Comparison of ENCODE assay signal across 17 cellular contexts in genomic region chr20:3902446-3902845, GRCh38. TPM values are rescaled to one million over a fixed set of nuclear protein-coding genes. Genes with fewer than 3 reads are reported as not detected.
DNase-seq lines count a peak whose midpoint lies in the region; ATAC-seq and TF ChIP-seq lines count a peak whose summit lies in the region.
"Had no signal": no experiment of that assay in that cellular context is flagged by ENCODE, and none has a peak within 500 bp of the region (broad histone marks: within the 10 kb centered on the region; RNA-seq: fewer than 3 reads in every experiment).

No MANE protein-coding gene starts in this region.

- H3K4me3 Mint-ChIP-seq in CD4-positive, alpha-beta T cell, result no peak overlapping the region
- H3K4me3 Mint-ChIP-seq in stimulated activated effector memory CD8-positive, alpha-beta T cell treated with anti-CD3 and anti-CD28 coated beads, Interleukin-12 subunit alpha, Interleukin-12 subunit beta, amount 100 ng/mL, for 72 hours, result no peak overlapping the region
- H3K4me3 Mint-ChIP-seq: H9 had no signal

- no peak for DNase-seq in CD4-positive, alpha-beta T cell
- DNase-seq in RWPE2 (ENCODE audit: low spot score) (no peak), esophagus muscularis mucosa (ENCODE audit: extremely low spot score) (no peak), DMS 273 treated with DMSO at 0.1 percent for 48 hours (lab: John Stamatoyannopoulos, UW) (no peak), thyroid gland (no peak), 8988T (no peak)
- no peak for DNase-seq in stimulated activated effector memory CD8-positive, alpha-beta T cell treated with anti-CD3 and anti-CD28 coated beads, Interleukin-12 subunit alpha, Interleukin-12 subunit beta, amount 100 ng/mL, for 72 hours (ENCODE audit: low spot score in 2 of 2)
- DNase-seq: activated naive CD4-positive, alpha-beta T cell treated with Interleukin-2 at 50 U/mL for 16 hours; foreskin fibroblast; H9; NCI-H1105 treated with DMSO at 0.1 percent for 48 hours; NCI-H526 treated with DMSO at 0.1 percent for 48 hours; SJCRH30; T-helper 9 cell had no signal

- no peak for TF ChIP-seq CTCF in CD4-positive, alpha-beta T cell (IDR thresholded peaks at IDR 0.05)
- TF ChIP-seq CTCF in RWPE2 (IDR thresholded peaks at IDR 0.05; ENCODE audit: poor library complexity, severe bottlenecking) (no peak), esophagus muscularis mucosa (IDR thresholded peaks at IDR 0.05) (no peak), thyroid gland (IDR thresholded peaks at IDR 0.05) (no peak)

- no peak overlapping the region for H3K27ac ChIP-seq in CD4-positive, alpha-beta T cell (ENCODE audit: low read depth, low read length)
- H3K27ac ChIP-seq in RWPE2 (ENCODE audit: poor library complexity, severe bottlenecking) (peak overlapping the region; percentile 37), esophagus muscularis mucosa (replicated peaks in 1 of 4) (peak overlapping the region; percentile 15 to 47 (median 24)), thyroid gland (no peak overlapping the region)
- H3K27ac ChIP-seq: SJCRH30 had no signal

- CTCF ChIA-PET in CD4-positive, alpha-beta T cell (lab: Charles Lee), result interaction anchor here (1.1 kb wide), 1 partner anchor 10 kb away, joined by 3 read pairs; no protein-coding TSS in a partner anchor

- intact Hi-C loops in CD4-positive, alpha-beta T cell (cut with DNase I, micrococcal nuclease), result loop anchor here in 1 of 2 experiments (10.0 kb wide), 1 partner anchor 82 kb away; no protein-coding TSS in a partner anchor
- intact Hi-C loops in esophagus muscularis mucosa (cut with DNase I) (loop anchor here (1.0 kb wide), 1 partner anchor 14 kb away; no protein-coding TSS in a partner anchor), thyroid gland (cut with DNase I) (no loop called here)

- H3K4me3 ChIP-seq in RWPE2 (ENCODE audit: severe bottlenecking), result no peak overlapping the region
- no peak overlapping the region for H3K4me3 ChIP-seq in esophagus muscularis mucosa
- no peak overlapping the region for H3K4me3 ChIP-seq in thyroid gland (replicated peaks in 1 of 3)
- H3K4me3 ChIP-seq: hepatocyte, SJCRH30 had no signal

- no peak for TF ChIP-seq EP300 in esophagus muscularis mucosa (IDR thresholded peaks at IDR 0.05)

- peaks cover 45% of the 10 kb centered on the region for H3K4me1 ChIP-seq in RWPE2 (ENCODE audit: insufficient read depth, poor library complexity, severe bottlenecking)
- H3K4me1 ChIP-seq in esophagus muscularis mucosa, result peaks cover 37 to 83% (median 78%) of the 10 kb centered on the region in 4 donors
- peaks cover 3 to 47% of the 10 kb centered on the region in 2 donors for H3K4me1 ChIP-seq in thyroid gland
- H3K4me1 ChIP-seq: SJCRH30 had no signal

- H3K9me3 ChIP-seq in CD4-positive, alpha-beta T cell (ENCODE audit: control insufficient read depth, low read length), result no peaks in the 10 kb centered on the region
- H3K9me3 ChIP-seq in RWPE2 (ENCODE audit: severe bottlenecking) (no peaks in the 10 kb centered on the region), esophagus muscularis mucosa (no peaks in the 10 kb centered on the region), thyroid gland (no peaks in the 10 kb centered on the region)
- H3K9me3 ChIP-seq: SJCRH30 had no signal

- POLR2A ChIA-PET in CD4-positive, alpha-beta T cell (lab: Charles Lee), result no interaction called here

- 90% methylated on average over 5 of the region's 5 CpGs for WGBS in esophagus muscularis mucosa
- WGBS in thyroid gland, 2 donors, result 90 to 97% methylated on average over 5 of the region's 5 CpGs

- peak overlapping the region; percentile 70 for H3K27ac Mint-ChIP-seq in CD4-positive, alpha-beta T cell
- H3K27ac Mint-ChIP-seq in stimulated activated effector memory CD8-positive, alpha-beta T cell treated with anti-CD3 and anti-CD28 coated beads, Interleukin-12 subunit alpha, Interleukin-12 subunit beta, amount 100 ng/mL, for 72 hours, result peak overlapping the region; percentile 48

- H3K9me3 Mint-ChIP-seq in CD4-positive, alpha-beta T cell, result no peaks in the 10 kb centered on the region
- H3K9me3 Mint-ChIP-seq in stimulated activated effector memory CD8-positive, alpha-beta T cell treated with anti-CD3 and anti-CD28 coated beads, Interleukin-12 subunit alpha, Interleukin-12 subunit beta, amount 100 ng/mL, for 72 hours, result no peaks in the 10 kb centered on the region
- H3K9me3 Mint-ChIP-seq: H9 had no signal

- H3K36me3 ChIP-seq in RWPE2 (ENCODE audit: low read depth) (peaks cover 31% of the 10 kb centered on the region), esophagus muscularis mucosa (no peaks in the 10 kb centered on the region), thyroid gland (no peaks in the 10 kb centered on the region)

- peaks cover 2% of the 10 kb centered on the region for H3K36me3 Mint-ChIP-seq in CD4-positive, alpha-beta T cell (ENCODE audit: low read depth)
- peaks cover 47% of the 10 kb centered on the region for H3K36me3 Mint-ChIP-seq in stimulated activated effector memory CD8-positive, alpha-beta T cell treated with anti-CD3 and anti-CD28 coated beads, Interleukin-12 subunit alpha, Interleukin-12 subunit beta, amount 100 ng/mL, for 72 hours

- no peaks in the 10 kb centered on the region for H3K27me3 ChIP-seq in CD4-positive, alpha-beta T cell (ENCODE audit: control insufficient read depth, insufficient read depth, low read length)
- H3K27me3 ChIP-seq in RWPE2 (ENCODE audit: insufficient read depth, poor library complexity, severe bottlenecking) (no peaks in the 10 kb centered on the region), esophagus muscularis mucosa (no peaks in the 10 kb centered on the region), thyroid gland (no peaks in the 10 kb centered on the region)
- H3K27me3 ChIP-seq: hepatocyte, SJCRH30 had no signal

- TF ChIP-seq POLR2A in esophagus muscularis mucosa (IDR thresholded peaks at IDR 0.05; ENCODE audit: low read depth) (no peak), thyroid gland (IDR thresholded peaks at IDR 0.05) (no peak)

- H3K27me3 Mint-ChIP-seq in CD4-positive, alpha-beta T cell, result no peaks in the 10 kb centered on the region

- peaks cover 76% of the 10 kb centered on the region for H3K4me1 Mint-ChIP-seq in CD4-positive, alpha-beta T cell (ENCODE audit: low read depth)
- H3K4me1 Mint-ChIP-seq in stimulated activated effector memory CD8-positive, alpha-beta T cell treated with anti-CD3 and anti-CD28 coated beads, Interleukin-12 subunit alpha, Interleukin-12 subunit beta, amount 100 ng/mL, for 72 hours, result peaks cover 70% of the 10 kb centered on the region

- ATAC-seq in CD4-positive, alpha-beta T cell (ENCODE audit: poor library complexity), result no peak
- ATAC-seq in RWPE2 (ENCODE audit: low read depth) (no peak), HG02763 (IDR thresholded peaks at IDR 0.05; ENCODE audit: unreplicated experiment) (no peak)
- no peak for ATAC-seq in stimulated activated effector memory CD8-positive, alpha-beta T cell treated with anti-CD3 and anti-CD28 coated beads, Interleukin-12 subunit alpha, Interleukin-12 subunit beta, amount 100 ng/mL, for 72 hours
- ATAC-seq: activated CD4-positive, CD25-positive, alpha-beta regulatory T cell treated with anti-CD3 and anti-CD28 coated beads, Interleukin-2, amount 50 U/mL, for 24 hours had no signal

RNA-seq across cellular contexts. Expression of gene PANK2, which starts 13.3 kb away (rescaled TPM):
- total RNA-seq in CD4-positive, alpha-beta T cell, result 10 to 100 TPM; 49.0 to 51.1 TPM
- total RNA-seq in esophagus muscularis mucosa (10 to 100 TPM; 42.8 to 52.1 (median 46.6) TPM), thyroid gland (10 to 100 TPM; 52.3 to 63.4 (median 61.4) TPM)

RNA-seq across cellular contexts. Expression of gene MAVS, which starts 55.8 kb away (rescaled TPM):
- 10 to 100 TPM; 13.6 to 14.7 TPM for total RNA-seq in CD4-positive, alpha-beta T cell
- total RNA-seq in esophagus muscularis mucosa, result 10 to 100 TPM; 34.6 to 56.1 (median 42.8) TPM
- total RNA-seq in thyroid gland, result 10 to 100 TPM; 30.4 to 52.3 (median 39.0) TPM

Comparison
In these comparisons a context has a peak if more than half of its experiments do, and no peak if none do; other contexts are left out.
1. H3K27ac ChIP-seq: peak in RWPE2 (single experiment) and esophagus muscularis mucosa (4 of 4); none in CD4-positive, alpha-beta T cell (single experiment) and thyroid gland (0 of 3).